1 cellular context compared by ENCODE assay signal in genomic region chr11:46380340-46381045, GRCh38.
TF ChIP-seq lines count a peak whose summit lies in the region.

No MANE protein-coding gene starts in this region.

TF ChIP-seq in HEK293, 187 proteins besides CTCF, POLR2A, EP300 and RAD21 (continued from another document and continues in another):
- TF ChIP-seq ZNF692 (tag by site-specific recombination; IDR thresholded peaks at IDR 0.05) (no peak), ZFP37 (tag by site-specific recombination; IDR thresholded peaks at IDR 0.05) (no peak), ZNF239 (tag by site-specific recombination; IDR thresholded peaks at IDR 0.05) (no peak), ZNF175 (tag by site-specific recombination; IDR thresholded peaks at IDR 0.05) (no peak), ZNF426 (tag by site-specific recombination; IDR thresholded peaks at IDR 0.05) (no peak), GFI1B (tag by site-specific recombination; IDR thresholded peaks at IDR 0.05) (no peak), ZNF391 (tag by site-specific recombination; IDR thresholded peaks at IDR 0.05; ENCODE audit: borderline replicate concordance, low read depth) (no peak), ZBTB49 (tag by site-specific recombination; IDR thresholded peaks at IDR 0.05; ENCODE audit: low read depth) (no peak), ZNF529 (tag by site-specific recombination; IDR thresholded peaks at IDR 0.05; ENCODE audit: insufficient replicate concordance) (no peak), GLI4 (tag by site-specific recombination; IDR thresholded peaks at IDR 0.05) (no peak), PRDM2 (tag by site-specific recombination; IDR thresholded peaks at IDR 0.05; ENCODE audit: borderline replicate concordance) (no peak), GLIS2 (tag by site-specific recombination; IDR thresholded peaks at IDR 0.05) (peak; percentile 51), KLF17 (tag by site-specific recombination; IDR thresholded peaks at IDR 0.05) (peak; percentile 15; the same call in 1 of the 2 replicates), ZNF37A (tag by site-specific recombination; IDR thresholded peaks at IDR 0.05) (no peak), ZFP69B (tag by site-specific recombination; IDR thresholded peaks at IDR 0.05) (no peak), ZNF157 (tag by site-specific recombination; IDR thresholded peaks at IDR 0.05) (no peak), ZBTB1 (tag by site-specific recombination; IDR thresholded peaks at IDR 0.05) (no peak), ZNF19 (tag by site-specific recombination; IDR thresholded peaks at IDR 0.05; ENCODE audit: low read depth) (no peak), ZNF16 (tag by site-specific recombination; IDR thresholded peaks at IDR 0.05; ENCODE audit: low read depth) (no peak), ZNF530 (tag by site-specific recombination; IDR thresholded peaks at IDR 0.05; ENCODE audit: low read depth) (no peak), WT1 (tag by site-specific recombination; IDR thresholded peaks at IDR 0.05) (no peak), ZNF214 (tag by site-specific recombination; IDR thresholded peaks at IDR 0.05; ENCODE audit: borderline replicate concordance) (no peak), ZNF416 (tag by site-specific recombination; IDR thresholded peaks at IDR 0.05) (no peak), ZNF488 (tag by site-specific recombination; IDR thresholded peaks at IDR 0.05) (no peak), ZNF280C (tag by site-specific recombination; IDR thresholded peaks at IDR 0.05) (no peak), ZNF621 (tag by site-specific recombination; IDR thresholded peaks at IDR 0.05) (no peak), ZNF645 (tag by site-specific recombination; IDR thresholded peaks at IDR 0.05) (no peak), ZBTB11 (tag by site-specific recombination; conservative IDR thresholded peaks at IDR 0.05; ENCODE audit: low read depth) (no peak), ZNF10 (tag by site-specific recombination; IDR thresholded peaks at IDR 0.05) (no peak), ZBTB21 (tag by site-specific recombination; IDR thresholded peaks at IDR 0.05) (no peak), BCL11A (tag by site-specific recombination; IDR thresholded peaks at IDR 0.05; ENCODE audit: low read depth) (0 out of 2 replicates have a peak, but pooled peaks have one; percentile 28), ZSCAN23 (tag by site-specific recombination; IDR thresholded peaks at IDR 0.05) (no peak), ZNF132 (tag by site-specific recombination; IDR thresholded peaks at IDR 0.05; ENCODE audit: borderline replicate concordance) (no peak), ZNF660 (tag by site-specific recombination; IDR thresholded peaks at IDR 0.05) (no peak), PBX3 (CRISPR knock-in tag; IDR thresholded peaks at IDR 0.05) (no peak), ZIC2 (tag by site-specific recombination; IDR thresholded peaks at IDR 0.05) (0 out of 2 replicates have a peak, but pooled peaks have one; percentile 17), ZNF561 (tag by site-specific recombination; IDR thresholded peaks at IDR 0.05; ENCODE audit: borderline replicate concordance) (no peak), TCF7L2 (IDR thresholded peaks at IDR 0.05; ENCODE audit: borderline replicate concordance, low read depth, low read length) (no peak), ZNF169 (tag by site-specific recombination; IDR thresholded peaks at IDR 0.05) (no peak), ZNF302 (tag by site-specific recombination; IDR thresholded peaks at IDR 0.05; ENCODE audit: low read depth) (no peak), MZF1 (tag by site-specific recombination; IDR thresholded peaks at IDR 0.05; ENCODE audit: borderline replicate concordance) (no peak), ZNF354C (tag by site-specific recombination; IDR thresholded peaks at IDR 0.05; ENCODE audit: borderline replicate concordance, low read depth) (no peak), ZNF623 (tag by site-specific recombination; IDR thresholded peaks at IDR 0.05) (no peak), ZNF560 (tag by site-specific recombination; IDR thresholded peaks at IDR 0.05; ENCODE audit: borderline replicate concordance) (no peak), ZNF555 (tag by site-specific recombination; conservative IDR thresholded peaks at IDR 0.05) (no peak)
